1 cellular context compared by ENCODE assay signal in the genomic region with DNA sequence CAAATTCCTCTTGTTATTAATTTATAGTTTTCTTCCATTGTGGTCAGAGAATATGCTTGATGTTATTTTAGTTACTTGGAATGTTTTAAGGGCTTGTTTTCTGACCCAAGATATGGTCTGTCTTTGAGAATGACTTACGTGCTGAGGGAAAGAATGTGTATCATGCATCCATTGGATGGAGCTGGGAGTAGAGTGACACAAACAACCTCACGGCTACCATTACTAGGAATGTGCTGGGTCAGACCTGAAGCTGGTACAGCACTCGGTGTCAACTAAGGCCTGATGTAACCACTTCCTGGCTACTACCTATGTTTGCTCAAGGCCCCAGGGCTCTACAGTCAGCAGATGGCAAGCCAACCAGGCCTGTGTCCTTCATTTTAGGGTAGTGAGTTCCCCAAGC.
TF ChIP-seq lines count a peak whose summit lies in the region.

No MANE protein-coding gene starts in this region.

TF ChIP-seq in IMR-90, 13 proteins besides CTCF, POLR2A, EP300 and RAD21 (continued from another document):
- no peak for TF ChIP-seq USF2 (IDR thresholded peaks at IDR 0.05; ENCODE audit: low read depth, low read length)
- TF ChIP-seq FOS (IDR thresholded peaks at IDR 0.05; ENCODE audit: low read depth, low read length) = no peak
